Comparison of ENCODE assay signal across 12 cellular contexts in the genomic region with DNA sequence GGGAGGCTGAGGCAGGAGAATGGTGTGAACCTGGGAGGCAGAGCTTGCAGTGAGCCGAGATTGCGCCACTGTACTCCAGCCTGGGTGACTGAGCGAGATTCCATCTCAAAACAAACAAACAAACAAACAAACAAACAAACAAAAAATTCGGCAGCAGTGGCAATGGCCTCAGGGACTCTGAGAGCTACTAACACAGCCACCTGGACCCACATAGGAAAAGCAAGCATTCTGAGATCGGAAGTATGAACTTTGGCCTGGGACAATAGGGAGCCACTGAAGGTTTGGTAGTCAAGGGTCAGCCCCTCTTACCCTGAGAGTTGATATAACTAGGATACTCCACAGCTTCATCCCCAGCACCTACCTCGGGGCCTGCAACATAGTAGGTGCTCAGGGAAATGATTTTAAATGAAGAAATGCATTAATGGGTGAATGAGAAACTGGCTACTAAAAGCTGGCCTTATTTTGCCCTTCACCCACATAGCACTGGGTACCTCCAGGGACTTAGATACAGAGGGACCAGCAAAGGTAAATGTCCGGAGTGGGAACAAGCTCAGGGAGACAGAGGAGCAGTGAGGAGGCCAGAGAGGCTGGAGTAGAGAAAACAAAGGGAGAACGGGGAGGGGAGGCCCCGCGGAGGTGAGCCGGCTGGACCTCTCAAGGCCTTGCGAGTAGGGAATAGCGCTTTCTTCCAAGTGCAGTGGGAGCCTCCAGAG. TPM values are rescaled to one million over a fixed set of nuclear protein-coding genes. Genes with fewer than 3 reads are reported as not detected.
"Had no signal": no experiment of that assay in that cellular context is flagged by ENCODE, and none has a peak within 500 bp of the region (broad histone marks: within the 10 kb centered on the region; RNA-seq: fewer than 3 reads in every experiment).

No MANE protein-coding gene starts in this region.

- H3K9me3 ChIP-seq: body of pancreas, thyroid gland had no signal

- H3K27ac ChIP-seq: foreskin keratinocyte, thyroid gland had no signal

- FAIRE-seq: colon, endothelial cell of umbilical vein had no signal

- DNase-seq: activated CD4-positive, alpha-beta T cell treated with anti-CD3 and anti-CD28 coated beads, Interleukin-2, amount 10 ng/mL, durations not matched to agents 7 days and 5 days; activated naive CD8-positive, alpha-beta T cell treated with anti-CD3 and anti-CD28 coated beads for 36 hours; amygdala; body of pancreas; caudate nucleus; foreskin keratinocyte; stimulated activated CD4-positive, alpha-beta T cell treated with anti-CD3 and anti-CD28 coated beads, Interleukin-12 subunit alpha, Interleukin-12 subunit beta, amount 100 ng/mL, for 4 hours; stimulated activated naive B cell treated with anti-CD40 and anti-IgM and Interleukin-4, amounts not matched to agents 10 μg/mL and 1 μg/mL and 100 μg/mL, for 72 hours; SW 1271; thyroid gland had no signal

- H3K4me1 ChIP-seq: foreskin keratinocyte had no signal

- H3K27me3 ChIP-seq: body of pancreas, foreskin keratinocyte, thyroid gland had no signal

- H3K4me3 ChIP-seq: body of pancreas, thyroid gland had no signal

- H3K36me3 ChIP-seq: thyroid gland had no signal

RNA-seq across cellular contexts. Expression of a gene that starts 46.6 kb away (rescaled TPM):
- total RNA-seq: foreskin keratinocyte had no signal
- polyA plus RNA-seq: foreskin keratinocyte had no signal
